Comparison of ENCODE assay signal across 8 cellular contexts in the genomic region with DNA sequence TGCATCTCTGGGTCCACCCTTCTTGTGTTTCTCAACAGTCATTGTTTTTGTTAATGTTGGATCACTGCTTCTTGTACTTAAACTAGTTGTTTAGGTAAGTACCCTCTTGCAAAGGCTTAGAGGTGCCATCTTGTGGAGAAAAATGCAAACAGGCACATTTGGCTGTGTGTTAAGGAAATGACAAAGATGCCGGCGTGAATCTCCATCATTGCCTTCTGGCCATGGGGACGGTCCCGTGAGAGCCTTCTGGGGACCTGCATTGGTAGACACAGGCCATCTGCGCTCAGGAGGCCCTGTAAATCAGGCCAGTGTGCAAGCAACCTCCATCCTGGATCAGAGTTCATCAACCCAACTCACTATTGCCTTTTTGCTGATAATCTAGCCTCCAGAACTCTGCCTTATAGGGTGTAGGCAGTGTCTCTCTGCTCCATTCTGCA.
DNase-seq lines count a peak whose midpoint lies in the region; ATAC-seq and TF ChIP-seq lines count a peak whose summit lies in the region.

No MANE protein-coding gene starts in this region.

- DNase-seq in AG20443 (ENCODE audit: low spot score): peak; percentile 52
- peak; percentile 36 for DNase-seq in H7
- peak; percentile 61 for DNase-seq in OCI-M1 (lab: John Stamatoyannopoulos, UW)
- peak; percentile 84 for DNase-seq in epithelial cell of esophagus (ENCODE audit: low read depth)
- DNase-seq in nephron progenitor cell: peak; percentile 24
- no peak for DNase-seq in NCI-H128 (lab: John Stamatoyannopoulos, UW; ENCODE audit: unreplicated experiment)

- TF ChIP-seq CTCF in epithelial cell of esophagus (IDR thresholded peaks at IDR 0.05; ENCODE audit: insufficient read depth, low read depth, low read length, missing control alignments) (peak; percentile 82), nephron progenitor cell (IDR thresholded peaks at IDR 0.05) (peak; percentile 54)

- no peaks in the 10 kb centered on the region for H3K36me3 ChIP-seq in H7 (replicated peaks; ENCODE audit: control insufficient read depth, insufficient read depth, low read length)

- no peaks in the 10 kb centered on the region for H3K9me3 Mint-ChIP-seq in nephron progenitor cell

- no peaks in the 10 kb centered on the region for H3K36me3 Mint-ChIP-seq in nephron progenitor cell (ENCODE audit: low read depth)

- H3K4me1 Mint-ChIP-seq in nephron progenitor cell: peaks cover 71% of the 10 kb centered on the region

- H3K4me3 ChIP-seq in H7 (ENCODE audit: insufficient read depth, low read depth, low read length) (no peak overlapping the region), epithelial cell of esophagus (ENCODE audit: low read length) (no peak overlapping the region)

- H3K27ac Mint-ChIP-seq in nephron progenitor cell: no peak overlapping the region

- H3K27me3 Mint-ChIP-seq in nephron progenitor cell (ENCODE audit: low read depth, poor library complexity): peaks cover 4% of the 10 kb centered on the region

- no peak for ATAC-seq in GM21717 (IDR thresholded peaks at IDR 0.05; ENCODE audit: unreplicated experiment)
- ATAC-seq in HG03520 (IDR thresholded peaks at IDR 0.05; ENCODE audit: unreplicated experiment): no peak

- no peak overlapping the region for H3K4me3 Mint-ChIP-seq in nephron progenitor cell

- H3K27me3 ChIP-seq in H7 (ENCODE audit: control insufficient read depth, insufficient read depth, low read length): no peaks in the 10 kb centered on the region
